In the genomic region with DNA sequence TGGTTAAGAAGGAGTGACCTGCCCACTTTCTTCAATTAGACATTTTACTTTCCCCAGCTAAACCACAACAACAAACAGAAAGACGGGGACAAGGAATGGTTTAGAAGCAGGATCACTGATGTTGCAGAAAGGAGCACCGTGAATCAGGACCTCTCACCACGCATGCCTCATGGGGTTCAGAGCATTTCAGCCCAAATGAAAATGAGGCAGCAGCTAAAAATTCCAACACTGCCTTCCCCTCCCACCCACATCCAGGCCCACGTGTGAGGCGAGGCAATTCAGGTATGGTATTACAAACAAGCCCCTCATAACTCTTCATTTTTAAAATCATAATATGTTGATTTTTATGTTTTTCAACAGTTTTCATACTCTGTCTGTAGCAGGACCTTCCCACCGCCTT, we compare ENCODE assay signal across 19 cellular contexts.
DNase-seq lines count a peak whose midpoint lies in the region; ATAC-seq and TF ChIP-seq lines count a peak whose summit lies in the region.
"Had no signal": no experiment of that assay in that cellular context is flagged by ENCODE, and none has a peak within 500 bp of the region (broad histone marks: within the 10 kb centered on the region; RNA-seq: fewer than 3 reads in every experiment).

No MANE protein-coding gene starts in this region.

- H3K4me3 Mint-ChIP-seq in WTC11: no peak overlapping the region
- H3K4me3 Mint-ChIP-seq: B cell; CD4-positive, CD25-positive, alpha-beta regulatory T cell; CD8-positive, alpha-beta T cell; HFFc6 had no signal

- H2AFZ ChIP-seq in MM.1S (ENCODE audit: low read length): no peak overlapping the region
- H2AFZ ChIP-seq: GM23248 had no signal

- H3K27ac ChIP-seq in MM.1S (ENCODE audit: low read length) (peak overlapping the region; percentile 68; the same call in 1 of the 2 replicates), caudate nucleus (ENCODE audit: low read depth, low read length) (peak overlapping the region; percentile 41), right lobe of liver (no peak overlapping the region)
- H3K27ac ChIP-seq: 22Rv1, BLaER1, C4-2B, GM23248 had no signal

- ATAC-seq in HG03442 (IDR thresholded peaks at IDR 0.05; ENCODE audit: unreplicated experiment): no peak
- no peak for ATAC-seq in WTC11
- no peak for ATAC-seq in right lobe of liver
- ATAC-seq: CD8-positive, alpha-beta T cell had no signal

- CTCF ChIA-PET in WTC11 (lab: Charles Lee): interaction anchor here (1.4 kb wide), 1 partner anchor 36 kb away, joined by 6 read pairs; no protein-coding TSS in a partner anchor

- peaks cover 43% of the 10 kb centered on the region for H3K9me3 Mint-ChIP-seq in WTC11

- H3K27ac Mint-ChIP-seq in WTC11: no peak overlapping the region
- H3K27ac Mint-ChIP-seq: B cell; CD4-positive, CD25-positive, alpha-beta regulatory T cell; CD8-positive, alpha-beta T cell; HFFc6 had no signal

- no peaks in the 10 kb centered on the region for H3K36me3 ChIP-seq in MM.1S (replicated peaks; ENCODE audit: insufficient read depth, low read length)
- no peaks in the 10 kb centered on the region for H3K36me3 ChIP-seq in right lobe of liver
- H3K36me3 ChIP-seq: BLaER1, HAP-1 had no signal

- no peaks in the 10 kb centered on the region for H3K27me3 Mint-ChIP-seq in WTC11 (ENCODE audit: low read depth)
- H3K27me3 Mint-ChIP-seq: B cell had no signal

- 0 out of 2 replicates have a peak, but pooled peaks cover 11% of the 10 kb centered on the region for H3F3A ChIP-seq in MM.1S (ENCODE audit: insufficient read depth, low read length)

- peaks cover 20% of the 10 kb centered on the region for H3K4me1 ChIP-seq in MM.1S (ENCODE audit: low read length)
- H3K4me1 ChIP-seq in right lobe of liver: no peaks in the 10 kb centered on the region
- H3K4me1 ChIP-seq: BLaER1, HAP-1 had no signal

- H3K4me1 Mint-ChIP-seq in WTC11: peaks cover 11% of the 10 kb centered on the region; the same call in 1 of the 2 replicates
- H3K4me1 Mint-ChIP-seq: CD4-positive, CD25-positive, alpha-beta regulatory T cell had no signal

- H3K9me3 ChIP-seq in MM.1S (replicated peaks; ENCODE audit: insufficient read depth, low read length): no peaks in the 10 kb centered on the region
- no peaks in the 10 kb centered on the region for H3K9me3 ChIP-seq in right lobe of liver
- H3K9me3 ChIP-seq: HAP-1 had no signal

- peaks cover 7% of the 10 kb centered on the region for H3K36me3 Mint-ChIP-seq in WTC11

- peak overlapping the region; percentile 18; the same call in 1 of the 2 replicates for H3K9ac ChIP-seq in MM.1S (ENCODE audit: low read length)
- H3K9ac ChIP-seq: BLaER1, GM23248 had no signal

- no peaks in the 10 kb centered on the region for H3K9me2 ChIP-seq in MM.1S (replicated peaks; ENCODE audit: insufficient read depth, low read length)

- peak overlapping the region; percentile 73 for H3K4me2 ChIP-seq in MM.1S (ENCODE audit: low read depth, low read length)
- H3K4me2 ChIP-seq: BLaER1 had no signal

- H3K4me3 ChIP-seq in MM.1S (ENCODE audit: low read length) (no peak overlapping the region), right lobe of liver (no peak overlapping the region)
- H3K4me3 ChIP-seq: BLaER1, GM23248, HAP-1 had no signal

- TF ChIP-seq CTCF in MM.1S (IDR thresholded peaks at IDR 0.05; ENCODE audit: low read length) (no peak), WTC11 (IDR thresholded peaks at IDR 0.05) (no peak), right lobe of liver (IDR thresholded peaks at IDR 0.05) (no peak)

- no peaks in the 10 kb centered on the region for H3K27me3 ChIP-seq in MM.1S (replicated peaks; ENCODE audit: insufficient read depth, low read length)
- H3K27me3 ChIP-seq in right lobe of liver: no peaks in the 10 kb centered on the region
- H3K27me3 ChIP-seq: BLaER1 had no signal

- no peaks in the 10 kb centered on the region for H3K79me2 ChIP-seq in MM.1S (ENCODE audit: low read length)

- POLR2A ChIA-PET in WTC11 (lab: Charles Lee): no interaction called here

- DNase-seq in DMS79 treated with DMSO at 0.1 percent for 48 hours (lab: John Stamatoyannopoulos, UW): peak; percentile 50
- no peak for DNase-seq in DMS79 (lab: John Stamatoyannopoulos, UW)
- no peak for DNase-seq in MM.1S
- peak in 13 of 61 donors; percentile 2 to 41 (median 13) for DNase-seq in caudate nucleus (lab: John Stamatoyannopoulos, UW)
- peak in 22 of 42 donors; percentile 18 to 63 (median 37) for DNase-seq in head of caudate nucleus
- no peak for DNase-seq in WTC11 (ENCODE audit: low spot score)
- DNase-seq in right lobe of liver: no peak
- DNase-seq: CD4-positive, CD25-positive, alpha-beta regulatory T cell; CD8-positive, alpha-beta T cell; DMS 273 treated with DMSO at 0.1 percent for 48 hours; DND-41; GM23248; HFFc6 had no signal

- WGBS in right lobe of liver (ENCODE audit: insufficient coverage, low coverage, low lambda C conversion rate, missing lambda C conversion rate): 69% methylated on average over 6 of the region's 6 CpGs

- no peak for TF ChIP-seq POLR2A in right lobe of liver (IDR thresholded peaks at IDR 0.05)

- intact Hi-C loops in head of caudate nucleus (cut with DNase I) (no loop called here), right lobe of liver (cut with DNase I) (no loop called here)

- H4K20me1 ChIP-seq in MM.1S (ENCODE audit: insufficient read depth, low read length): no peaks in the 10 kb centered on the region
- H4K20me1 ChIP-seq: BLaER1 had no signal

TF ChIP-seq in WTC11, 78 proteins besides CTCF, POLR2A, EP300 and RAD21:
- no peak for TF ChIP-seq MXD4 (CRISPR knock-in tag; IDR thresholded peaks at IDR 0.05; ENCODE audit: borderline replicate concordance)
- no peak for TF ChIP-seq GRHL2 (CRISPR knock-in tag; IDR thresholded peaks at IDR 0.05; ENCODE audit: insufficient replicate concordance, severe bottlenecking)
- TF ChIP-seq GABPB1 (CRISPR knock-in tag; IDR thresholded peaks at IDR 0.05): no peak
- no peak for TF ChIP-seq PRDM15 (CRISPR knock-in tag; IDR thresholded peaks at IDR 0.05)
- no peak for TF ChIP-seq HMGA2 (CRISPR knock-in tag; IDR thresholded peaks at IDR 0.05)
- no peak for TF ChIP-seq NR2C2 (CRISPR knock-in tag; IDR thresholded peaks at IDR 0.05)
- no peak for TF ChIP-seq ZMAT4 (CRISPR knock-in tag; IDR thresholded peaks at IDR 0.05)
- no peak for TF ChIP-seq JUN (CRISPR knock-in tag; IDR thresholded peaks at IDR 0.05)
- no peak for TF ChIP-seq ETV6 (CRISPR knock-in tag; IDR thresholded peaks at IDR 0.05)
- no peak for TF ChIP-seq SMAD4 (CRISPR knock-in tag; IDR thresholded peaks at IDR 0.05)
- no peak for TF ChIP-seq NFYB (CRISPR knock-in tag; conservative IDR thresholded peaks at IDR 0.05; ENCODE audit: low read depth)
- no peak for TF ChIP-seq FOXJ3 (CRISPR knock-in tag; IDR thresholded peaks at IDR 0.05; ENCODE audit: borderline replicate concordance)

Comparison
In these comparisons a context has a peak if more than half of its experiments do, and no peak if none do; other contexts are left out.
1. DNase-seq: peak in DMS79 treated with DMSO at 0.1 percent for 48 hours (single experiment) and head of caudate nucleus (22 of 42); none in DMS79 (single experiment), MM.1S (single experiment), WTC11 (single experiment) and right lobe of liver (0 of 3).
2. H3K27ac ChIP-seq: peak in MM.1S (single experiment) and caudate nucleus (single experiment); none in right lobe of liver (0 of 3).